14 cellular contexts compared by ENCODE assay signal in the genomic region with DNA sequence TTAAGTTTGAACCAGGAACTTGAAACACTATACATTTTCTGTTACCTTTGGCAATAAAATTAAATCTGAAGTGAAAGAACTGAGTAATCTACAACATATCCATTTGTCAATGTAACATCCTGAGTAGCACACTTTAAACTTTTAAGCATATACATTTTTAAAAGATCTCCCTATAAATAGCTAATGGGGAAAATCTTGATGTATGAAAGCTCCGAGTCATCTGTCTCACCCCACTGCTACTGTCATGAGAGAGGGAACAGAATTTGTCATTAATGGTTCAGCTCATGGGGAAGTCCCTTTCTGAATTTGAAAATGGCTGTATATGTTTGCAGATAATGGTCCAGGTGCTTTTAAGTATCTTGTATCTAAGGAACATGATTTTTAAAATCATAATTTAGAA. TPM values are rescaled to one million over a fixed set of nuclear protein-coding genes. Genes with fewer than 3 reads are reported as not detected.
DNase-seq lines count a peak whose midpoint lies in the region; ATAC-seq and TF ChIP-seq lines count a peak whose summit lies in the region.
"Had no signal": no experiment of that assay in that cellular context is flagged by ENCODE, and none has a peak within 500 bp of the region (broad histone marks: within the 10 kb centered on the region; RNA-seq: fewer than 3 reads in every experiment).

No MANE protein-coding gene starts in this region.

- CTCF ChIA-PET in activated naive CD4-positive, alpha-beta T cell treated with anti-CD3 and anti-CD28 coated beads for 36 hours (lab: Charles Lee), result interaction anchor here (0.7 to 1.0 kb wide), 3 partner anchors 13 to 179 kb away, joined by 3 to 4 read pairs (median 4); no protein-coding TSS in a partner anchor
- CTCF ChIA-PET in activated naive CD4-positive, alpha-beta T cell treated with anti-CD3 and anti-CD28 coated beads, Interleukin-2, amount 10 ng/mL, durations not matched to agents 7 days and 5 days (lab: Charles Lee), result no interaction called here

- H3K27me3 ChIP-seq in Karpas-422 (ENCODE audit: low read length), result no peaks in the 10 kb centered on the region

- ATAC-seq in HG03354 (IDR thresholded peaks at IDR 0.05; ENCODE audit: poor library complexity, severe bottlenecking, unreplicated experiment), result peak; percentile 64
- peak; percentile 91 to 98 for ATAC-seq in stimulated activated naive B cell treated with anti-CD40 and anti-IgM and Interleukin-4, amounts not matched to agents 10 μg/mL and 1 μg/mL and 100 μg/mL, for 72 hours (replicated peaks)

- TF ChIP-seq CTCF in GM20000 (IDR thresholded peaks at IDR 0.05; ENCODE audit: extremely low read depth, missing control alignments), result no peak

- H3K4me2 ChIP-seq in Karpas-422 (ENCODE audit: low read depth, low read length, poor library complexity, severe bottlenecking), result no peak overlapping the region

- intact Hi-C loops in activated naive CD4-positive, alpha-beta T cell treated with anti-CD3 and anti-CD28 coated beads for 36 hours (cut with micrococcal nuclease), result loop anchor here (1.0 to 10.0 kb wide), 6 partner anchors 13 to 1266 kb away; no protein-coding TSS in a partner anchor

- no peak overlapping the region for H3K4me3 ChIP-seq in Karpas-422 (ENCODE audit: low read length)

- H3K36me3 Mint-ChIP-seq in activated naive CD4-positive, alpha-beta T cell treated with anti-CD3 and anti-CD28 coated beads for 36 hours (ENCODE audit: low read depth), result peaks cover 1% of the 10 kb centered on the region
- no peaks in the 10 kb centered on the region for H3K36me3 Mint-ChIP-seq in activated naive CD4-positive, alpha-beta T cell treated with anti-CD3 and anti-CD28 coated beads, Interleukin-2, amount 10 ng/mL, durations not matched to agents 7 days and 5 days
- H3K36me3 Mint-ChIP-seq in stimulated activated naive B cell treated with anti-CD40 and anti-IgM and Interleukin-4, amounts not matched to agents 10 μg/mL and 1 μg/mL and 100 μg/mL, for 72 hours, result peaks cover 0 to 2% of the 10 kb centered on the region in 2 donors

- no peaks in the 10 kb centered on the region for H4K20me1 ChIP-seq in Karpas-422 (ENCODE audit: insufficient read depth, low read depth, low read length)

- DNase-seq in activated naive CD4-positive, alpha-beta T cell treated with anti-CD3 and anti-CD28 coated beads for 36 hours, result peak; percentile 40
- DNase-seq in activated naive CD4-positive, alpha-beta T cell treated with anti-CD3 and anti-CD28 coated beads, Interleukin-2, amount 10 ng/mL, durations not matched to agents 7 days and 5 days, result no peak
- peak; percentile 30 for DNase-seq in GM20000 (ENCODE audit: low spot score)
- DNase-seq in stimulated activated naive B cell treated with anti-CD40 and anti-IgM and Interleukin-4, amounts not matched to agents 10 μg/mL and 1 μg/mL and 100 μg/mL, for 72 hours, result no peak
- DNase-seq in cortex of kidney (lab: John Stamatoyannopoulos, UW), result no peak
- no peak for DNase-seq in NCI-H774 (lab: John Stamatoyannopoulos, UW)
- DNase-seq in Karpas-422, result no peak
- DNase-seq: activated CD4-positive, alpha-beta T cell treated with anti-CD3 and anti-CD28 coated beads, Interleukin-2, amount 10 ng/mL, durations not matched to agents 24 days and 14 days; NCI-H2171 had no signal

- H3K4me3 Mint-ChIP-seq in activated naive CD4-positive, alpha-beta T cell treated with anti-CD3 and anti-CD28 coated beads for 36 hours, result no peak overlapping the region
- no peak overlapping the region for H3K4me3 Mint-ChIP-seq in activated naive CD4-positive, alpha-beta T cell treated with anti-CD3 and anti-CD28 coated beads, Interleukin-2, amount 10 ng/mL, durations not matched to agents 7 days and 5 days
- H3K4me3 Mint-ChIP-seq in stimulated activated naive B cell treated with anti-CD40 and anti-IgM and Interleukin-4, amounts not matched to agents 10 μg/mL and 1 μg/mL and 100 μg/mL, for 72 hours, result no peak overlapping the region
- H3K4me3 Mint-ChIP-seq: activated CD4-positive, alpha-beta T cell treated with anti-CD3 and anti-CD28 coated beads, Interleukin-2, amount 10 ng/mL, durations not matched to agents 24 days and 14 days had no signal

- no peaks in the 10 kb centered on the region for H3K9me3 ChIP-seq in Karpas-422 (ENCODE audit: low read length)

- H3K9ac ChIP-seq in Karpas-422 (ENCODE audit: low read length), result no peak overlapping the region

- H2AFZ ChIP-seq in Karpas-422 (ENCODE audit: low read length), result no peak overlapping the region

- H3K36me3 ChIP-seq in Karpas-422 (ENCODE audit: insufficient read depth, low read length), result no peaks in the 10 kb centered on the region

- no peaks in the 10 kb centered on the region for H3K79me2 ChIP-seq in Karpas-422 (ENCODE audit: low read length)

- H3K4me1 Mint-ChIP-seq in activated naive CD4-positive, alpha-beta T cell treated with anti-CD3 and anti-CD28 coated beads for 36 hours (ENCODE audit: low read depth), result peaks cover 23% of the 10 kb centered on the region
- H3K4me1 Mint-ChIP-seq in activated naive CD4-positive, alpha-beta T cell treated with anti-CD3 and anti-CD28 coated beads, Interleukin-2, amount 10 ng/mL, durations not matched to agents 7 days and 5 days, result no peaks in the 10 kb centered on the region
- no peaks in the 10 kb centered on the region for H3K4me1 Mint-ChIP-seq in stimulated activated naive B cell treated with anti-CD40 and anti-IgM and Interleukin-4, amounts not matched to agents 10 μg/mL and 1 μg/mL and 100 μg/mL, for 72 hours
- H3K4me1 Mint-ChIP-seq: activated CD4-positive, alpha-beta T cell treated with anti-CD3 and anti-CD28 coated beads, Interleukin-2, amount 10 ng/mL, durations not matched to agents 24 days and 14 days had no signal

- H3K9me3 Mint-ChIP-seq in activated naive CD4-positive, alpha-beta T cell treated with anti-CD3 and anti-CD28 coated beads for 36 hours, result peaks cover 1% of the 10 kb centered on the region
- no peaks in the 10 kb centered on the region for H3K9me3 Mint-ChIP-seq in activated naive CD4-positive, alpha-beta T cell treated with anti-CD3 and anti-CD28 coated beads, Interleukin-2, amount 10 ng/mL, durations not matched to agents 7 days and 5 days
- peaks cover 2 to 7% of the 10 kb centered on the region in 2 donors for H3K9me3 Mint-ChIP-seq in stimulated activated naive B cell treated with anti-CD40 and anti-IgM and Interleukin-4, amounts not matched to agents 10 μg/mL and 1 μg/mL and 100 μg/mL, for 72 hours
- H3K9me3 Mint-ChIP-seq: activated CD4-positive, alpha-beta T cell treated with anti-CD3 and anti-CD28 coated beads, Interleukin-2, amount 10 ng/mL, durations not matched to agents 24 days and 14 days had no signal

- no peaks in the 10 kb centered on the region for H3K4me1 ChIP-seq in Karpas-422 (ENCODE audit: low read length)

- no peaks in the 10 kb centered on the region for H3K27me3 Mint-ChIP-seq in activated naive CD4-positive, alpha-beta T cell treated with anti-CD3 and anti-CD28 coated beads for 36 hours (ENCODE audit: low read depth)
- H3K27me3 Mint-ChIP-seq in activated naive CD4-positive, alpha-beta T cell treated with anti-CD3 and anti-CD28 coated beads, Interleukin-2, amount 10 ng/mL, durations not matched to agents 7 days and 5 days, result no peaks in the 10 kb centered on the region
- H3K27me3 Mint-ChIP-seq in stimulated activated naive B cell treated with anti-CD40 and anti-IgM and Interleukin-4, amounts not matched to agents 10 μg/mL and 1 μg/mL and 100 μg/mL, for 72 hours, result peaks cover 0 to 4% of the 10 kb centered on the region in 2 donors

- H3K27ac Mint-ChIP-seq in activated naive CD4-positive, alpha-beta T cell treated with anti-CD3 and anti-CD28 coated beads for 36 hours, result peak overlapping the region; percentile 73
- no peak overlapping the region for H3K27ac Mint-ChIP-seq in activated naive CD4-positive, alpha-beta T cell treated with anti-CD3 and anti-CD28 coated beads, Interleukin-2, amount 10 ng/mL, durations not matched to agents 7 days and 5 days
- peak overlapping the region; percentile 31 for H3K27ac Mint-ChIP-seq in stimulated activated naive B cell treated with anti-CD40 and anti-IgM and Interleukin-4, amounts not matched to agents 10 μg/mL and 1 μg/mL and 100 μg/mL, for 72 hours
- H3K27ac Mint-ChIP-seq: activated CD4-positive, alpha-beta T cell treated with anti-CD3 and anti-CD28 coated beads, Interleukin-2, amount 10 ng/mL, durations not matched to agents 24 days and 14 days had no signal

- H3K27ac ChIP-seq in Karpas-422 (ENCODE audit: low read length), result no peak overlapping the region

- H3K9me2 ChIP-seq in Karpas-422 (replicated peaks; ENCODE audit: insufficient read depth, low read length), result no peaks in the 10 kb centered on the region

RNA-seq across cellular contexts. Expression of a gene that starts 55.2 kb away (rescaled TPM):
- not detected for total RNA-seq in activated naive CD4-positive, alpha-beta T cell treated with anti-CD3 and anti-CD28 coated beads for 36 hours
- not detected in 2 replicates for total RNA-seq in Karpas-422 (2014; rRNA removed; shearing (Covaris generic); ENCODE audit: low replicate concordance)
- total RNA-seq: activated CD4-positive, alpha-beta T cell treated with anti-CD3 and anti-CD28 coated beads, Interleukin-2, amount 10 ng/mL, durations not matched to agents 24 days and 14 days; fibroblast of lung; LHCN-M2; omental fat pad; T-helper 1 cell treated with Interleukin-12 subunit alpha and Interleukin-12 subunit beta and Interleukin-4 antibody, amounts not matched to agents 30 ng/mL and 1 ng/mL, for 36 hours had no signal

Comparison
In these comparisons a context has a peak if more than half of its experiments do, and no peak if none do; other contexts are left out.
1. DNase-seq: peak in activated naive CD4-positive, alpha-beta T cell treated with anti-CD3 and anti-CD28 coated beads for 36 hours (single experiment) and GM20000 (single experiment); none in activated naive CD4-positive, alpha-beta T cell treated with anti-CD3 and anti-CD28 coated beads, Interleukin-2, amount 10 ng/mL, durations not matched to agents 7 days and 5 days (single experiment), stimulated activated naive B cell treated with anti-CD40 and anti-IgM and Interleukin-4, amounts not matched to agents 10 μg/mL and 1 μg/mL and 100 μg/mL, for 72 hours (single experiment), cortex of kidney (single experiment), NCI-H774 (single experiment) and Karpas-422 (single experiment).